Comparison of ENCODE assay signal across 8 cellular contexts in genomic region chr5:177495243-177496060, GRCh38.
DNase-seq lines count a peak whose midpoint lies in the region; ATAC-seq and TF ChIP-seq lines count a peak whose summit lies in the region.

No MANE protein-coding gene starts in this region.

- DNase-seq in GM20000 (ENCODE audit: low spot score) (peak; percentile 53), RWPE1 (ENCODE audit: low spot score) (no peak), epithelial cell of esophagus (ENCODE audit: low read depth) (peak; percentile 68), NCI-H146 treated with DMSO at 0.1 percent for 48 hours (lab: John Stamatoyannopoulos, UW; ENCODE audit: unreplicated experiment) (no peak)
- no peak for DNase-seq in activated CD4-positive, CD25-positive, alpha-beta regulatory T cell treated with anti-CD3 and anti-CD28 coated beads, Interleukin-2, amount 50 U/mL, for 72 hours

- H3K4me3 Mint-ChIP-seq in nephron = peak overlapping the region; percentile 91 to 93 (median 93)

- peaks cover 4% of the 10 kb centered on the region for H3K27me3 Mint-ChIP-seq in nephron (ENCODE audit: low read depth)

- CTCF ChIA-PET in RWPE1 (lab: Yijun Ruan, JAX) = interaction anchor here (0.6 to 3.4 kb wide), 10 partner anchors 13 to 846 kb away, joined by 3 to 13 read pairs (median 3); no protein-coding TSS in a partner anchor

- TF ChIP-seq CTCF in GM20000 (IDR thresholded peaks at IDR 0.05; ENCODE audit: extremely low read depth, missing control alignments) = no peak
- TF ChIP-seq CTCF in RWPE1 (conservative IDR thresholded peaks at IDR 0.05; ENCODE audit: low read depth) = no peak; the same call in 1 of the 2 replicates
- no peak for TF ChIP-seq CTCF in epithelial cell of esophagus (IDR thresholded peaks at IDR 0.05; ENCODE audit: insufficient read depth, low read depth, low read length, missing control alignments)
- no peak for TF ChIP-seq CTCF in nephron (IDR thresholded peaks at IDR 0.05; ENCODE audit: unreplicated experiment in 3 of 3)

- H3K27ac ChIP-seq in RWPE1 = peak overlapping the region; percentile 96

- ATAC-seq in GM18870 (IDR thresholded peaks at IDR 0.05; ENCODE audit: unreplicated experiment) (no peak), GM21717 (IDR thresholded peaks at IDR 0.05; ENCODE audit: unreplicated experiment) (no peak)

- no peak overlapping the region for H3K4me3 ChIP-seq in epithelial cell of esophagus (ENCODE audit: low read length)

- peak overlapping the region; percentile 94 to 97 (median 96) for H3K27ac Mint-ChIP-seq in nephron

- peaks cover 11% of the 10 kb centered on the region for H3K36me3 Mint-ChIP-seq in nephron (ENCODE audit: low read depth)

- no peaks in the 10 kb centered on the region for H3K9me3 Mint-ChIP-seq in nephron

- H3K4me1 Mint-ChIP-seq in nephron = peaks cover 55% of the 10 kb centered on the region

- POLR2A ChIA-PET in RWPE1 (lab: Yijun Ruan, JAX; ENCODE audit: low non-redundant PET) = interaction anchor here (0.8 to 1.2 kb wide), 2 partner anchors 18 to 92 kb away, joined by 3 read pairs; no protein-coding TSS in a partner anchor

Comparison
In these comparisons a context has a peak if more than half of its experiments do, and no peak if none do; other contexts are left out.
1. DNase-seq: peak in GM20000 (single experiment) and epithelial cell of esophagus (single experiment); none in RWPE1 (single experiment), activated CD4-positive, CD25-positive, alpha-beta regulatory T cell treated with anti-CD3 and anti-CD28 coated beads, Interleukin-2, amount 50 U/mL, for 72 hours (single experiment) and NCI-H146 treated with DMSO at 0.1 percent for 48 hours (single experiment).